Comparison of ENCODE assay signal across 3 cellular contexts in genomic region chr1:151638074-151638775, GRCh38.
TF ChIP-seq lines count a peak whose summit lies in the region.

No MANE protein-coding gene starts in this region.

TF ChIP-seq in HEK293, 187 proteins besides CTCF, POLR2A, EP300 and RAD21 (continued from another document):
- no peak for TF ChIP-seq ZNF26 (tag by site-specific recombination; IDR thresholded peaks at IDR 0.05)
- TF ChIP-seq SP7 (tag by site-specific recombination; IDR thresholded peaks at IDR 0.05), result peak; percentile 64
- no peak for TF ChIP-seq MEIS1 (CRISPR knock-in tag; IDR thresholded peaks at IDR 0.05; ENCODE audit: borderline replicate concordance)
- TF ChIP-seq ZNF302 (tag by site-specific recombination; IDR thresholded peaks at IDR 0.05; ENCODE audit: low read depth), result no peak
- peak; percentile 81 for TF ChIP-seq ZNF664 (tag by site-specific recombination; IDR thresholded peaks at IDR 0.05)

TF ChIP-seq in GM12878, 131 proteins besides CTCF, POLR2A, EP300 and RAD21 (continued from another document):
- TF ChIP-seq CHD1 (IDR thresholded peaks at IDR 0.05; ENCODE audit: low read depth, low read length) (no peak), CHD4 (IDR thresholded peaks at IDR 0.05) (no peak), HDGF (IDR thresholded peaks at IDR 0.05) (no peak), ETV6 (conservative IDR thresholded peaks at IDR 0.05 in 1 of 2, IDR thresholded peaks at IDR 0.05 in 1 of 2; ENCODE audit: borderline replicate concordance in 1 of 2, low read depth in 1 of 2) (no peak), ZNF592 (IDR thresholded peaks at IDR 0.05) (no peak), TAF1 (IDR thresholded peaks at IDR 0.05; ENCODE audit: borderline replicate concordance, low read depth, low read length) (no peak), CEBPB (IDR thresholded peaks at IDR 0.05; ENCODE audit: borderline replicate concordance in 1 of 2, low read depth in 2 of 2, low read length in 2 of 2) (no peak), YY1 (IDR thresholded peaks at IDR 0.05; ENCODE audit: low read depth, low read length) (no peak), CBFB (IDR thresholded peaks at IDR 0.05; ENCODE audit: low read depth) (no peak), ZSCAN29 (IDR thresholded peaks at IDR 0.05) (no peak), GATAD2B (conservative IDR thresholded peaks at IDR 0.05; ENCODE audit: low read depth) (no peak), KLF5 (IDR thresholded peaks at IDR 0.05; ENCODE audit: partially characterized antibody) (no peak), SUPT20H (IDR thresholded peaks at IDR 0.05; ENCODE audit: borderline replicate concordance, control insufficient read depth, low read depth, low read length) (no peak), ASH2L (IDR thresholded peaks at IDR 0.05; ENCODE audit: borderline replicate concordance, low read depth) (no peak), CREM (IDR thresholded peaks at IDR 0.05; ENCODE audit: low read depth) (no peak), ZNF687 (IDR thresholded peaks at IDR 0.05) (no peak), ZNF274 (IDR thresholded peaks at IDR 0.05; ENCODE audit: insufficient read depth, insufficient read length) (no peak)

TF ChIP-seq in liver, 16 proteins besides CTCF, POLR2A, EP300 and RAD21 (continued from another document):
- TF ChIP-seq HNF4A (conservative IDR thresholded peaks at IDR 0.05), result peak; percentile 28 to 32
TF ChIP-seq in liver: peak in this region for 1.
